In genomic region chr17:83067718-83068261, GRCh38 we compare ENCODE assay signal across 1 cellular context.
TF ChIP-seq lines count a peak whose summit lies in the region.

No MANE protein-coding gene starts in this region.

TF ChIP-seq in IMR-90, 13 proteins besides CTCF, POLR2A, EP300 and RAD21 (continued from another document):
- TF ChIP-seq SMC3 (IDR thresholded peaks at IDR 0.05; ENCODE audit: low read depth, low read length), result 0 out of 2 replicates have a peak, but pooled peaks have one; percentile 3
